In the genomic region with DNA sequence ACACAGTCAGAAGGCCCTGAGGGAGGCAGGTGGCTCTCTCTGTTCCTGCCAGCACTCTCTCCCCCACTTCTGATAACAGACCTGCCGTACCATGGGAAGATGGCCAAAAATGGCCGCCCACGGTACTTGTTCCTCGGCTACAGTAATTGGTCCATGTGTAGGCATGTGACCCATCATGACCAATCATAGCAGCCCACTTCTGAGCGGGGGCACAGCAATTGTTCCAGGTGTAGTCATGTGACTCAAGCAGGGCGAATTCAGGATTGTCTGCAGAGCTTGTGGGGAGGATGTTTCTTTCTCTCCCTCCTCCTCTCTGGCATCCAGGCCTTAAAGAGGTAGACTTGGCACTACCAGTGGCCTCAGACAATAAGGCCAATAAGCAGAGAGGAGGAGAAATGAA, we compare ENCODE assay signal across 17 cellular contexts.
DNase-seq lines count a peak whose midpoint lies in the region; ATAC-seq, FAIRE-seq and TF ChIP-seq lines count a peak whose summit lies in the region.
"Had no signal": no experiment of that assay in that cellular context is flagged by ENCODE, and none has a peak within 500 bp of the region (broad histone marks: within the 10 kb centered on the region; RNA-seq: fewer than 3 reads in every experiment).

No MANE protein-coding gene starts in this region.

- H3K27ac ChIP-seq in mammary epithelial cell (ENCODE audit: insufficient read depth, low read depth, low read length), result no peak overlapping the region
- H3K27ac ChIP-seq: upper lobe of left lung had no signal

- no peaks in the 10 kb centered on the region for H3K9me3 ChIP-seq in mammary epithelial cell (replicated peaks; ENCODE audit: insufficient read depth, low read length)
- H3K9me3 ChIP-seq: Caco-2, upper lobe of left lung had no signal

- peaks cover 94% of the 10 kb centered on the region for H3K79me2 ChIP-seq in mammary epithelial cell (ENCODE audit: insufficient read depth, low read length)

- BruUV-seq in mammary epithelial cell (replicated peaks; lab: Mats Ljungman, UMichigan), result no TSS peak

- peaks cover 14% of the 10 kb centered on the region for H3K4me1 ChIP-seq in mammary epithelial cell (ENCODE audit: insufficient read depth, low read length)
- H3K4me1 ChIP-seq: Caco-2, upper lobe of left lung had no signal

- no peaks in the 10 kb centered on the region for H3K27me3 ChIP-seq in mammary epithelial cell (ENCODE audit: insufficient read depth, low read length)
- H3K27me3 ChIP-seq: upper lobe of left lung had no signal

- peak overlapping the region; percentile 47 for H3K4me2 ChIP-seq in mammary epithelial cell (ENCODE audit: insufficient read depth, low read depth, low read length)

- no peak overlapping the region for H3K9ac ChIP-seq in mammary epithelial cell (ENCODE audit: insufficient read depth, low read length)

- peak overlapping the region; percentile 51 for H2AFZ ChIP-seq in mammary epithelial cell (ENCODE audit: low read depth, low read length)

- CTCF ChIA-PET in mammary epithelial cell (lab: Charles Lee; ENCODE audit: low non-redundant PET), result no interaction called here

- no peak overlapping the region for H3K4me3 ChIP-seq in mammary epithelial cell (replicated peaks in 1 of 3; ENCODE audit: insufficient read depth in 1 of 3, low read depth in 2 of 3, low read length in 3 of 3)
- H3K4me3 ChIP-seq: upper lobe of left lung had no signal

- peaks cover 3% of the 10 kb centered on the region for H3K36me3 ChIP-seq in mammary epithelial cell (ENCODE audit: insufficient read depth, low read length)
- H3K36me3 ChIP-seq: upper lobe of left lung had no signal

- in situ Hi-C loops in G401 (cut with HindIII; ENCODE audit: low sequenced_read_pairs), result no loop called here
- in situ Hi-C loops in mammary epithelial cell (cut with MboI; ENCODE audit: low sequenced_read_pairs in 2 of 2), result no loop called here

- dilution Hi-C loops in mammary epithelial cell (cut with HindIII; ENCODE audit: low sequenced_read_pairs), result no loop called here

- 4% methylated on average over 6 of the region's 6 CpGs for WGBS in mammary epithelial cell (ENCODE audit: low coverage, missing lambda C conversion rate)

- no peak for ATAC-seq in HG02884 (IDR thresholded peaks at IDR 0.05; ENCODE audit: unreplicated experiment)
- ATAC-seq: activated CD4-positive, CD25-positive, alpha-beta regulatory T cell treated with anti-CD3 and anti-CD28 coated beads, Interleukin-2, amount 50 U/mL, for 24 hours had no signal

- no peak for FAIRE-seq in RCC 7860 (lab: Jason Lieb, UNC)
- FAIRE-seq: endothelial cell of umbilical vein had no signal

- H4K20me1 ChIP-seq in mammary epithelial cell (ENCODE audit: insufficient read depth, low read length), result no peaks in the 10 kb centered on the region

- DNase-seq in G401 (ENCODE audit: low spot score) (peak; percentile 43), NCI-H2107 treated with DMSO at 0.1 percent for 48 hours (lab: John Stamatoyannopoulos, UW; ENCODE audit: unreplicated experiment) (peak; percentile 94), mammary epithelial cell (peak; percentile 59), occipital lobe (lab: John Stamatoyannopoulos, UW) (peak; percentile 33), NK-92 (lab: John Stamatoyannopoulos, UW; ENCODE audit: unreplicated experiment) (no peak), RCC 7860 (ENCODE audit: low spot score) (no peak)
- DNase-seq in stimulated activated CD4-positive, alpha-beta T cell treated with anti-CD3 and anti-CD28 coated beads, Interleukin-12 subunit alpha, Interleukin-12 subunit beta, amount 100 ng/mL, for 4 hours, result no peak
- DNase-seq: Caco-2, GDM1, islet precursor cell, KBM-7, NCI-H82, RPMI8226, upper lobe of left lung had no signal

- TF ChIP-seq CTCF in mammary epithelial cell (conservative IDR thresholded peaks at IDR 0.05 in 1 of 2, IDR thresholded peaks at IDR 0.05 in 1 of 2; ENCODE audit: extremely low read depth in 1 of 2, insufficient read depth in 1 of 2, low read depth in 1 of 2, low read length in 2 of 2), result no peak

- intact Hi-C loops in mammary epithelial cell (cut with micrococcal nuclease), result no loop called here

Comparison
In these comparisons a context has a peak if more than half of its experiments do, and no peak if none do; other contexts are left out.
1. DNase-seq: peak in G401 (single experiment), NCI-H2107 treated with DMSO at 0.1 percent for 48 hours (single experiment), mammary epithelial cell (single experiment) and occipital lobe (single experiment); none in NK-92 (single experiment), RCC 7860 (single experiment) and stimulated activated CD4-positive, alpha-beta T cell treated with anti-CD3 and anti-CD28 coated beads, Interleukin-12 subunit alpha, Interleukin-12 subunit beta, amount 100 ng/mL, for 4 hours (single experiment).